In the genomic region with DNA sequence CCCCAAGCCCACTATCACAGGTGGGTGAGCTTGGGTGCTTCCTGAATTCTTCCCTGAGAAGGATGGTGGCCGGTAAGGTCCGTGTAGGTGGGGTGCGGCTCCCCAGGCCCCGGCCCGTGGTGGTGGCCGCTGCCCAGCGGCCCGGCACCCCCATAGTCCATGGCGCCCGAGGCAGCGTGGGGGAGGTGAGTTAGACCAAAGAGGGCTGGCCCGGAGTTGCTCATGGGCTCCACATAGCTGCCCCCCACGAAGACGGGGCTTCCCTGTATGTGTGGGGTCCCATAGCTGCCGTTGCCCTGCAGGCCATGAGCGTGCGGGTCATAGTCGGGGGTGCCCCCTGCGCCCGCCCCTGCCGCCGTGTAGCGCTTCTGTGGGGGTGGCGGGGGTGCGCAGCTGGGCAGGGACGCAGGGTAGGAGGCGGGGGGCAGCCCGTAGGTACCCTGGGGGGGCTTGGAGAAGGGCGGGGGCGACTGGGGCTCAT, we compare ENCODE assay signal across 15 cellular contexts. TPM values are rescaled to one million over a fixed set of nuclear protein-coding genes. Genes with fewer than 3 reads are reported as not detected.
DNase-seq lines count a peak whose midpoint lies in the region; ATAC-seq and TF ChIP-seq lines count a peak whose summit lies in the region.
"Had no signal": no experiment of that assay in that cellular context is flagged by ENCODE, and none has a peak within 500 bp of the region (broad histone marks: within the 10 kb centered on the region; RNA-seq: fewer than 3 reads in every experiment).

No MANE protein-coding gene starts in this region.

- H3K9me3 ChIP-seq in adrenal gland (replicated peaks in 1 of 3): no peaks in the 10 kb centered on the region
- no peaks in the 10 kb centered on the region for H3K9me3 ChIP-seq in testis

- no peak overlapping the region for H3K4me2 ChIP-seq in mesendoderm (ENCODE audit: low read length)

- H2BK120ac ChIP-seq in mesendoderm (ENCODE audit: low read depth, low read length): no peak overlapping the region

- no peaks in the 10 kb centered on the region for H3K27me3 ChIP-seq in adrenal gland
- no peaks in the 10 kb centered on the region for H3K27me3 ChIP-seq in testis
- H3K27me3 ChIP-seq in mesendoderm (ENCODE audit: insufficient read depth, low read length, poor library complexity): peaks cover 88% of the 10 kb centered on the region

- peaks cover 0 to 18% of the 10 kb centered on the region in 2 donors for H3K4me1 ChIP-seq in adrenal gland (replicated peaks in 1 of 2)
- H3K4me1 ChIP-seq in testis: no peaks in the 10 kb centered on the region
- H3K4me1 ChIP-seq in mesendoderm (ENCODE audit: control insufficient read depth, low read depth, low read length): no peaks in the 10 kb centered on the region

- peaks cover 3% of the 10 kb centered on the region for H3K36me3 Mint-ChIP-seq in mesothelial cell of epicardium

- ATAC-seq in esophagus mucosa: peak; percentile 3

- peaks cover 84% of the 10 kb centered on the region for H3K4me1 Mint-ChIP-seq in mesothelial cell of epicardium

- H4K5ac ChIP-seq in mesendoderm (ENCODE audit: low read length): no peak overlapping the region

- H3K27ac Mint-ChIP-seq in mesothelial cell of epicardium: peak overlapping the region; percentile 100
- H3K27ac Mint-ChIP-seq: CD4-positive, alpha-beta T cell had no signal

- intact Hi-C loops in adrenal gland (cut with DNase I) (loop anchor here in 1 of 2 donors (10.0 kb wide), 1 partner anchor 243 kb away; the partner anchor contains the start of gene SKAP2), testis (cut with DNase I; ENCODE audit: low total_unique reads) (no loop called here)

- 36 to 73% (median 52%) methylated on average over 2 to 30 of the region's 30 CpGs for WGBS in adrenal gland, 4 donors
- WGBS in testis, 2 donors: 3 to 15% methylated on average over 12 to 27 of the region's 30 CpGs
- WGBS in mesendoderm (ENCODE audit: extremely low coverage, insufficient coverage, low lambda C conversion rate): no CpG with 5 or more reads among the region's 30 CpGs

- H3K79me2 ChIP-seq in mesendoderm (ENCODE audit: control insufficient read depth, insufficient read depth, low read length): no peaks in the 10 kb centered on the region

- H3K9ac ChIP-seq in mesendoderm (ENCODE audit: low read length): no peak overlapping the region
- H3K9ac ChIP-seq: GM23248 had no signal

- H3K18ac ChIP-seq in mesendoderm (ENCODE audit: low read length): no peak overlapping the region

- TF ChIP-seq POLR2A in adrenal gland (IDR thresholded peaks at IDR 0.05) (no peak), testis (IDR thresholded peaks at IDR 0.05) (no peak)

- H3K79me1 ChIP-seq in mesendoderm (ENCODE audit: low read length): no peaks in the 10 kb centered on the region

- H3K9me3 Mint-ChIP-seq in mesothelial cell of epicardium: no peaks in the 10 kb centered on the region
- H3K9me3 Mint-ChIP-seq: CD4-positive, alpha-beta T cell had no signal

- H4K8ac ChIP-seq in mesendoderm (ENCODE audit: low read depth, low read length): no peak overlapping the region

- H3K27ac ChIP-seq in adrenal gland: peak overlapping the region in 4 of 5 donors; percentile 50 to 97 (median 76)
- H3K27ac ChIP-seq in testis: no peak overlapping the region
- H3K27ac ChIP-seq in mesendoderm (ENCODE audit: low read depth, low read length): no peak overlapping the region
- no peak overlapping the region for H3K27ac ChIP-seq in RWPE1
- H3K27ac ChIP-seq: GM23248 had no signal

- H3K4ac ChIP-seq in mesendoderm (ENCODE audit: low read depth, low read length): no peak overlapping the region

- peak in 1 of 7 donors; percentile 24 for DNase-seq in adrenal gland
- no peak for DNase-seq in mesothelial cell of epicardium (ENCODE audit: low spot score in 2 of 2, unreplicated experiment in 2 of 2)
- DNase-seq in testis: no peak
- no peak for DNase-seq in mesendoderm
- no peak for DNase-seq in NCI-H1105 treated with DMSO at 0.1 percent for 48 hours (lab: John Stamatoyannopoulos, UW)
- DNase-seq in cerebellar cortex (ENCODE audit: low spot score): no peak
- no peak for DNase-seq in RWPE1 (ENCODE audit: low spot score)
- DNase-seq: activated CD4-positive, alpha-beta T cell treated with anti-CD3 and anti-CD28 coated beads, Interleukin-2, amount 50 U/mL, for 4 hours; CD4-positive, alpha-beta T cell; effector CD8-positive, alpha-beta T cell; GM23248; NCI-H2107; OCI-M1 had no signal

- H3K4me3 ChIP-seq in adrenal gland (peak overlapping the region in 2 of 4 donors; percentile 2 to 45), testis (peak overlapping the region; percentile 2 to 4), mesendoderm (ENCODE audit: low read length) (no peak overlapping the region)
- H3K4me3 ChIP-seq: GM23248 had no signal

- TF ChIP-seq CTCF in adrenal gland (IDR thresholded peaks at IDR 0.05) (no peak), mesothelial cell of epicardium (IDR thresholded peaks at IDR 0.05; ENCODE audit: unreplicated experiment) (no peak), testis (IDR thresholded peaks at IDR 0.05) (no peak), RWPE1 (conservative IDR thresholded peaks at IDR 0.05; ENCODE audit: low read depth) (no peak)

- no peaks in the 10 kb centered on the region for H3K27me3 Mint-ChIP-seq in mesothelial cell of epicardium (ENCODE audit: low read depth)

- H3K36me3 ChIP-seq in adrenal gland (replicated peaks in 1 of 2) (no peaks in the 10 kb centered on the region), testis (ENCODE audit: low read depth, missing control alignments) (no peaks in the 10 kb centered on the region), mesendoderm (ENCODE audit: control insufficient read depth, insufficient read depth, low read length) (no peaks in the 10 kb centered on the region)

- H3K56ac ChIP-seq in mesendoderm (ENCODE audit: low read length): no peak overlapping the region

- no peak overlapping the region for H2AK5ac ChIP-seq in mesendoderm (ENCODE audit: low read length)

- H2BK15ac ChIP-seq in mesendoderm (replicated peaks; ENCODE audit: low read depth): no peak overlapping the region

- POLR2A ChIA-PET in RWPE1 (lab: Yijun Ruan, JAX; ENCODE audit: low non-redundant PET): no interaction called here

- CTCF ChIA-PET in RWPE1 (lab: Yijun Ruan, JAX): interaction anchor here (0.9 kb wide), 1 partner anchor 9 kb away, joined by 3 read pairs; no protein-coding TSS in a partner anchor

- peak overlapping the region; percentile 98 for H3K4me3 Mint-ChIP-seq in mesothelial cell of epicardium
- H3K4me3 Mint-ChIP-seq: CD4-positive, alpha-beta T cell had no signal

- H3K23ac ChIP-seq in mesendoderm (ENCODE audit: low read length): no peak overlapping the region

- no peak overlapping the region for H2BK5ac ChIP-seq in mesendoderm (ENCODE audit: low read length)

RNA-seq across cellular contexts. Expression of gene HOXA2, which starts 5.5 kb away (rescaled TPM):
- total RNA-seq in adrenal gland: 1 to 10 TPM in 5 of 8 donors, under 1 TPM in 2, not detected in 1; 0.41 to 1.9 (median 1.1) TPM
- 1 to 10 TPM; 1.2 to 2.8 (median 2.0) TPM for polyA plus RNA-seq in adrenal gland
- 1.1 TPM for total RNA-seq in esophagus mucosa
- total RNA-seq in mesothelial cell of epicardium: 30.3 to 33.9 TPM (median 30.8 TPM) in 3 replicates
- total RNA-seq in testis: under 1 TPM in 1 of 2 donors, not detected in 1; 0.31 TPM
- polyA plus RNA-seq in testis (ENCODE audit: insufficient read depth, low read depth, low replicate concordance): 0.32 TPM
- polyA plus RNA-seq in mesendoderm (2013, experiment 1 of 2): 0.04 TPM
- 0.03 TPM for polyA plus RNA-seq in mesendoderm (2013, experiment 2 of 2)
- total RNA-seq: CD4-positive, alpha-beta T cell; GM23248; T-helper 1 cell treated with Interleukin-12 subunit alpha and Interleukin-12 subunit beta and Interleukin-4 antibody, amounts not matched to agents 30 ng/mL and 1 ng/mL, for 36 hours had no signal
- polyA plus RNA-seq: GM23248 had no signal

RNA-seq across cellular contexts. Expression of gene HOXA1, which starts 12.1 kb away (rescaled TPM):
- total RNA-seq in adrenal gland: 1 to 10 TPM in 2 of 8 donors, under 1 TPM in 5, not detected in 1; 0.18 to 1.1 (median 0.90) TPM
- under 1 TPM; 0.30 to 0.97 (median 0.32) TPM for polyA plus RNA-seq in adrenal gland
- 3.2 TPM for total RNA-seq in esophagus mucosa
- total RNA-seq in mesothelial cell of epicardium: 13.7 to 14.6 TPM (median 14.0 TPM) in 3 replicates
- under 1 TPM; 0.37 to 0.79 TPM for total RNA-seq in testis
- polyA plus RNA-seq in testis (ENCODE audit: insufficient read depth, low read depth, low replicate concordance): 0.16 TPM
- polyA plus RNA-seq in mesendoderm (2013, experiment 1 of 2): 0.56 TPM
- 0.91 TPM for polyA plus RNA-seq in mesendoderm (2013, experiment 2 of 2)

RNA-seq across cellular contexts. Expression of gene HOXA4, which starts 22.6 kb away (rescaled TPM):
- total RNA-seq in adrenal gland (10 to 100 TPM in 1 of 8 donors, 1 to 10 TPM in 7; 3.5 to 10.9 (median 5.6) TPM), esophagus mucosa (5.5 TPM), mesothelial cell of epicardium (51.0 to 55.9 TPM (median 54.7 TPM) in 3 replicates), testis (1 to 10 TPM; 1.7 to 3.4 TPM)
- polyA plus RNA-seq in adrenal gland (10 to 100 TPM in 2 of 3 donors, 1 to 10 TPM in 1; 9.3 to 12.6 (median 11.3) TPM), testis (ENCODE audit: insufficient read depth, low read depth, low replicate concordance) (3.3 TPM)
- not detected for polyA plus RNA-seq in mesendoderm (2013, experiment 1 of 2)
- polyA plus RNA-seq in mesendoderm (2013, experiment 2 of 2): not detected
- total RNA-seq: CD4-positive, alpha-beta T cell had no signal

RNA-seq across cellular contexts. Expression of gene HOXA5, which starts 35.5 kb away (rescaled TPM):
- total RNA-seq in adrenal gland: 100 to 1,000 TPM in 1 of 8 donors, 10 to 100 TPM in 7; 39.2 to 132 (median 65.7) TPM
- 10 to 100 TPM; 21.8 to 42.0 (median 25.9) TPM for polyA plus RNA-seq in adrenal gland
- 5.6 TPM for total RNA-seq in esophagus mucosa
- total RNA-seq in mesothelial cell of epicardium: 128 to 133 TPM (median 133 TPM) in 3 replicates
- under 1 TPM in 1 of 2 donors, not detected in 1; 0.63 TPM for total RNA-seq in testis
- 7.6 TPM for polyA plus RNA-seq in testis (ENCODE audit: insufficient read depth, low read depth, low replicate concordance)
- polyA plus RNA-seq in mesendoderm (2013, experiment 1 of 2): not detected
- not detected for polyA plus RNA-seq in mesendoderm (2013, experiment 2 of 2)
- total RNA-seq: CD4-positive, alpha-beta T cell; T-helper 1 cell treated with Interleukin-12 subunit alpha and Interleukin-12 subunit beta and Interleukin-4 antibody, amounts not matched to agents 30 ng/mL and 1 ng/mL, for 36 hours had no signal

RNA-seq across cellular contexts. Expression of gene HOXA6, which starts 39.6 kb away (rescaled TPM):
- total RNA-seq in adrenal gland: 10 to 100 TPM in 7 of 8 donors, 1 to 10 TPM in 1; 8.5 to 27.2 (median 16.8) TPM
- polyA plus RNA-seq in adrenal gland: 1 to 10 TPM; 1.3 to 5.6 (median 1.4) TPM
- total RNA-seq in esophagus mucosa: 1.7 TPM
- 43.7 to 45.6 TPM (median 44.4 TPM) in 3 replicates for total RNA-seq in mesothelial cell of epicardium
- not detected for total RNA-seq in testis
- polyA plus RNA-seq in testis (ENCODE audit: insufficient read depth, low read depth, low replicate concordance): 0.37 TPM
- polyA plus RNA-seq in mesendoderm (2013, experiment 1 of 2): not detected
- polyA plus RNA-seq in mesendoderm (2013, experiment 2 of 2): not detected
- total RNA-seq: CD4-positive, alpha-beta T cell; T-helper 1 cell treated with Interleukin-12 subunit alpha and Interleukin-12 subunit beta and Interleukin-4 antibody, amounts not matched to agents 30 ng/mL and 1 ng/mL, for 36 hours had no signal

Comparison
In these comparisons a context has a peak if more than half of its experiments do, and no peak if none do; other contexts are left out.
1. H3K27ac ChIP-seq: peak in adrenal gland (4 of 5); none in testis (0 of 2), mesendoderm (single experiment) and RWPE1 (single experiment).
2. RNA of gene HOXA2, which starts 5.5 kb away (total RNA-seq): 30.3 to 33.9 TPM in mesothelial cell of epicardium; 0.41 to 1.9 TPM in adrenal gland, 1.1 TPM in esophagus mucosa (single experiment) and 0.31 TPM in testis; every median in the first group is over 10 times any median in the second.